In genomic region chr3:191235331-191236314, GRCh38 we compare ENCODE assay signal across 1 cellular context.
TF ChIP-seq lines count a peak whose summit lies in the region.

No MANE protein-coding gene starts in this region.

TF ChIP-seq in GM12878, 131 proteins besides CTCF, POLR2A, EP300 and RAD21 (continued from another document):
- TF ChIP-seq, protein P1, sequence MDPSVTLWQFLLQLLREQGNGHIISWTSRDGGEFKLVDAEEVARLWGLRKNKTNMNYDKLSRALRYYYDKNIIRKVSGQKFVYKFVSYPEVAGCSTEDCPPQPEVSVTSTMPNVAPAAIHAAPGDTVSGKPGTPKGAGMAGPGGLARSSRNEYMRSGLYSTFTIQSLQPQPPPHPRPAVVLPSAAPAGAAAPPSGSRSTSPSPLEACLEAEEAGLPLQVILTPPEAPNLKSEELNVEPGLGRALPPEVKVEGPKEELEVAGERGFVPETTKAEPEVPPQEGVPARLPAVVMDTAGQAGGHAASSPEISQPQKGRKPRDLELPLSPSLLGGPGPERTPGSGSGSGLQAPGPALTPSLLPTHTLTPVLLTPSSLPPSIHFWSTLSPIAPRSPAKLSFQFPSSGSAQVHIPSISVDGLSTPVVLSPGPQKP (IDR thresholded peaks at IDR 0.05; ENCODE audit: low read depth, low read length) = no peak
TF ChIP-seq in GM12878: peak in this region for 46.
